7 cellular contexts compared by ENCODE assay signal in the genomic region with DNA sequence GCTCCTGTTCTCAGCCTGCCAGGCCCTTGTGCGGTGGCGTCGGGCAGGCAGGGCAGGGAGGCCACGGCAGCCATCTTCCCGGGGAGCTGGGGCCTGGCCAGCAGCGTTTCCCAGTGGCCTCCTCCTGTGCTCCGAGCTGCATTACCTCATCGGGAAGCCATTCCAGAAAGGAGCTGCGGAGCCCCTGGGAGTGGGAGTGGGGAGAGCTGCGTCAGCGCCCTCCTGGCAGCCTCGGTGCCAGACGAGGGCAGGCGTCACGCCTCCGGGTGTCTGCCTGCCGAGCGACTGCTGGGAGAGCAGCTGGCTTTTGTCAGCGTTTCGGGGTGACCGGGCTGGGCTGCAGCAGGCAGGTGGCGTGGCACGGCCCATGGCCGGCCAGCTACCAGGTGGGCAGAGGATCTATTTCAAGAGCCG. TPM values are rescaled to one million over a fixed set of nuclear protein-coding genes. Genes with fewer than 3 reads are reported as not detected.
DNase-seq lines count a peak whose midpoint lies in the region; ATAC-seq, FAIRE-seq and TF ChIP-seq lines count a peak whose summit lies in the region.

No MANE protein-coding gene starts in this region.

- H3K27ac ChIP-seq in right lobe of liver = peak overlapping the region; percentile 55 to 76 (median 62)

- no peaks in the 10 kb centered on the region for H3K27me3 ChIP-seq in right lobe of liver

- FAIRE-seq in urothelium cell line (lab: Jason Lieb, UNC) = peak; percentile 87

- ATAC-seq in right lobe of liver = peak in 1 of 4 donors; percentile 2
- no peak for ATAC-seq in HG02870 (IDR thresholded peaks at IDR 0.05; ENCODE audit: unreplicated experiment)

- peaks cover 0 to 18% (median 7%) of the 10 kb centered on the region in 4 donors for H3K4me1 ChIP-seq in right lobe of liver

- intact Hi-C loops in right lobe of liver (cut with DNase I) = loop anchor here (5.0 kb wide), 2 partner anchors 104 to 109 kb away; no protein-coding TSS in a partner anchor

- no CpG with 5 or more reads among the region's 25 CpGs for WGBS in right lobe of liver (ENCODE audit: insufficient coverage, low coverage, low lambda C conversion rate, missing lambda C conversion rate)

- no peak for TF ChIP-seq CTCF in cardiac fibroblast (IDR thresholded peaks at IDR 0.05; ENCODE audit: low read depth, low read length)
- no peak for TF ChIP-seq CTCF in right lobe of liver (IDR thresholded peaks at IDR 0.05)

- H3K9me3 ChIP-seq in right lobe of liver = no peaks in the 10 kb centered on the region

- H3K4me3 ChIP-seq in cardiac fibroblast (replicated peaks in 1 of 2; ENCODE audit: low read depth in 2 of 2, low read length in 2 of 2) = peak overlapping the region in 1 of 2 donors; percentile 4
- H3K4me3 ChIP-seq in right lobe of liver = no peak overlapping the region

- no peaks in the 10 kb centered on the region for H3K36me3 ChIP-seq in right lobe of liver

- TF ChIP-seq POLR2A in right lobe of liver (IDR thresholded peaks at IDR 0.05) = no peak

- DNase-seq in NCI-H2029 treated with DMSO at 0.1 percent for 48 hours (lab: John Stamatoyannopoulos, UW) (peak; percentile 29), cardiac fibroblast (ENCODE audit: low read depth in 2 of 2) (peak; percentile 91 to 97), right lobe of liver (peak in 1 of 3 donors; percentile 56), urothelium cell line (ENCODE audit: low spot score) (peak; percentile 93), midbrain (lab: John Stamatoyannopoulos, UW) (no peak), germinal center (ENCODE audit: low spot score) (no peak)

RNA-seq across cellular contexts. Expression of a gene that starts 30.9 kb away (rescaled TPM):
- total RNA-seq in right lobe of liver = under 1 TPM in 2 of 6 experiments, not detected in 4; 0.10 to 0.12 TPM

Comparison
In these comparisons a context has a peak if more than half of its experiments do, and no peak if none do; other contexts are left out.
1. DNase-seq: peak in NCI-H2029 treated with DMSO at 0.1 percent for 48 hours (single experiment), cardiac fibroblast (2 of 2) and urothelium cell line (single experiment); none in midbrain (single experiment) and germinal center (single experiment).